In the genomic region with DNA sequence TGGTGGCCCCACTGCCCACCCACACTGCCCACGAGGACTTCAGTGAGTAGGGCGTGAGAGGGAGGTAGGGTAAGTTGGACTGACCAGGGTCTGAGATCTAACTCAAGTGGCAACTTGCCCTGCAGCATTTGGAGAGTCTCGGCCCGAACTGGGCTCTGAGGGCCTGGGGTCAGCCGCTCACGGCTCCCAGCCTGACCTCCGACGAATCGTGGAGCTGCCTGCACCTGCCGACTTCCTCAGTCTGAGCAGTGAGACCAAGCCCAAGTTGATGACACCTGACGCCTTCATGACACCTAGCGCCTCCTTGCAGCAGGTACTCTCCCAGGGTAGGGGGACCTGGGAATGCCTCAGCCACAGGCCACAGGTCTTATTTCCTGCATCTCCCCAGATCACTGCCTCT, we compare ENCODE assay signal across 29 cellular contexts. TPM values are rescaled to one million over a fixed set of nuclear protein-coding genes. Genes with fewer than 3 reads are reported as not detected.
DNase-seq lines count a peak whose midpoint lies in the region; ATAC-seq, FAIRE-seq and TF ChIP-seq lines count a peak whose summit lies in the region.
"Had no signal": no experiment of that assay in that cellular context is flagged by ENCODE, and none has a peak within 500 bp of the region (broad histone marks: within the 10 kb centered on the region; RNA-seq: fewer than 3 reads in every experiment).

No MANE protein-coding gene starts in this region.

- POLR2A ChIA-PET in K562 (lab: Yijun Ruan, JAX) (interaction anchor here (1.5 kb wide), 1 partner anchor 73 kb away, joined by 3 read pairs; a partner anchor contains a TSS), RWPE1 (lab: Yijun Ruan, JAX; ENCODE audit: low non-redundant PET) (no interaction called here)

- in situ Hi-C loops in K562 (cut with MboI): no loop called here

- TF ChIP-seq CTCF in left ventricle myocardium inferior (IDR thresholded peaks at IDR 0.05; ENCODE audit: borderline replicate concordance) (no peak), K562 (IDR thresholded peaks at IDR 0.05 in 2 of 3, conservative IDR thresholded peaks at IDR 0.05 in 1 of 3; ENCODE audit: insufficient read depth in 2 of 3, low read depth in 1 of 3, low read length in 3 of 3) (no peak), psoas muscle (IDR thresholded peaks at IDR 0.05) (no peak), RWPE1 (conservative IDR thresholded peaks at IDR 0.05; ENCODE audit: low read depth) (no peak)

- TF ChIP-seq RAD21 in K562 (CRISPR knock-in tag; conservative IDR thresholded peaks at IDR 0.05 in 1 of 2, IDR thresholded peaks at IDR 0.05 in 1 of 2): no peak

- H3K36me3 ChIP-seq in left ventricle myocardium inferior (peaks cover 89% of the 10 kb centered on the region), K562 (ENCODE audit: control insufficient read depth, insufficient read depth, low read length) (peaks cover 99% of the 10 kb centered on the region; the same call in 2 of the 3 replicates), psoas muscle (ENCODE audit: insufficient read depth in 1 of 2, low read depth in 1 of 2) (peaks cover 6 to 81% of the 10 kb centered on the region in 2 donors), skeletal muscle tissue (ENCODE audit: control insufficient read depth in 3 of 3, insufficient read depth in 3 of 3, low read length in 3 of 3) (peaks cover 77 to 85% (median 81%) of the 10 kb centered on the region in 3 donors)

- peaks cover 26% of the 10 kb centered on the region for H4K20me1 ChIP-seq in K562 (replicated peaks; ENCODE audit: control insufficient read depth, insufficient read depth, low read length)

- ATAC-seq in right cardiac atrium (no peak), K562 (no peak), psoas muscle (no peak)
- ATAC-seq: CD8-positive, alpha-beta T cell; GM12878 had no signal

- WGBS in right cardiac atrium: 91% methylated on average over 12 of the region's 12 CpGs
- 97% methylated on average over 12 of the region's 12 CpGs for WGBS in K562 (ENCODE audit: insufficient coverage, low coverage, missing lambda C conversion rate)
- 91 to 93% (median 91%) methylated on average over 12 of the region's 12 CpGs for WGBS in psoas muscle, 3 donors

- CTCF ChIA-PET in K562 (lab: Yijun Ruan, JAX; ENCODE audit: low intra/inter-chr PET ratio) (no interaction called here), RWPE1 (lab: Yijun Ruan, JAX) (interaction anchor here (1.4 kb wide), 1 partner anchor 49 kb away, joined by 3 read pairs; no protein-coding TSS in a partner anchor)

- no peak overlapping the region for H2AFZ ChIP-seq in K562 (ENCODE audit: low read depth, low read length)

- no peaks in the 10 kb centered on the region for H3K9me1 ChIP-seq in K562 (ENCODE audit: control insufficient read depth, insufficient read depth, low read length)

- H3K27me3 ChIP-seq in right cardiac atrium (ENCODE audit: control insufficient read depth, insufficient read depth) (no peaks in the 10 kb centered on the region), left ventricle myocardium inferior (ENCODE audit: low read depth) (no peaks in the 10 kb centered on the region), K562 (ENCODE audit: control insufficient read depth in 2 of 2, insufficient read depth in 2 of 2, low read length in 2 of 2) (no peaks in the 10 kb centered on the region), psoas muscle (ENCODE audit: insufficient read depth in 3 of 3, low read length in 2 of 3) (no peaks in the 10 kb centered on the region), skeletal muscle tissue (ENCODE audit: control insufficient read depth in 3 of 3, insufficient read depth in 3 of 3, low read length in 3 of 3) (no peaks in the 10 kb centered on the region)
- H3K27me3 ChIP-seq: BLaER1 treated with 17β-estradiol and CSF1 and Interleukin-3, amounts not matched to agents 10 nM and 100 nM had no signal

- no peak for TF ChIP-seq POLR2A in K562 (conservative IDR thresholded peaks at IDR 0.05)

- intact Hi-C loops in right cardiac atrium (cut with DNase I): no loop called here
- intact Hi-C loops in left ventricle myocardium inferior (cut with micrococcal nuclease): no loop called here
- intact Hi-C loops in K562 (cut with micrococcal nuclease): no loop called here
- intact Hi-C loops in psoas muscle (cut with DNase I): no loop called here
- intact Hi-C loops in cardiac septum (cut with DNase I): no loop called here

- no peak overlapping the region for H3K4me2 ChIP-seq in K562 (ENCODE audit: insufficient read depth, low read length)
- H3K4me2 ChIP-seq: BLaER1 treated with 17β-estradiol and CSF1 and Interleukin-3, amounts not matched to agents 10 nM and 100 nM had no signal

- DNase-seq in right cardiac atrium (peak in 2 of 3 donors; percentile 20 to 32), left ventricle myocardium inferior (no peak), K562 (ENCODE audit: extremely low read depth in 1 of 4, low spot score in 3 of 4) (no peak), psoas muscle (no peak), cardiac septum (ENCODE audit: low spot score) (no peak), RWPE1 (ENCODE audit: low spot score) (no peak), urothelium cell line (ENCODE audit: low spot score) (no peak)
- DNase-seq: 8988T; ACHN; AML-193; CD4-positive, alpha-beta T cell; CD8-positive, alpha-beta T cell; COR-L47; DMS 273 treated with DMSO at 0.1 percent for 48 hours; DMS153; DMS53; DMS79; DND-41; EL; GDM1 had no signal

- H3K9ac ChIP-seq in K562 (ENCODE audit: insufficient read depth in 1 of 2, low read depth in 2 of 2, low read length in 2 of 2) (no peak overlapping the region), skeletal muscle tissue (ENCODE audit: low read depth in 1 of 3, low read length in 3 of 3) (peak overlapping the region in 1 of 3 donors; percentile 87)
- H3K9ac ChIP-seq: BLaER1 treated with 17β-estradiol and CSF1 and Interleukin-3, amounts not matched to agents 10 nM and 100 nM had no signal

- TF ChIP-seq EP300 in K562 (IDR thresholded peaks at IDR 0.05; ENCODE audit: low read length): no peak

- no peak overlapping the region for H3K27ac ChIP-seq in right cardiac atrium (ENCODE audit: low read length)
- no peak overlapping the region for H3K27ac ChIP-seq in left ventricle myocardium inferior (replicated peaks)
- H3K27ac ChIP-seq in K562 (ENCODE audit: extremely low read depth, low read depth, low read length): no peak overlapping the region
- peak overlapping the region; percentile 93 for H3K27ac ChIP-seq in psoas muscle
- H3K27ac ChIP-seq in skeletal muscle tissue (ENCODE audit: low read depth, low read length): peak overlapping the region; percentile 99
- no peak overlapping the region for H3K27ac ChIP-seq in RWPE1
- H3K27ac ChIP-seq: BLaER1 treated with 17β-estradiol and CSF1 and Interleukin-3, amounts not matched to agents 10 nM and 100 nM; C4-2B had no signal

- H3K4me1 ChIP-seq in right cardiac atrium (ENCODE audit: control insufficient read depth, insufficient read depth, low read length) (peaks cover 4% of the 10 kb centered on the region), left ventricle myocardium inferior (peaks cover 69% of the 10 kb centered on the region), K562 (replicated peaks in 1 of 2; ENCODE audit: control insufficient read depth in 2 of 2, insufficient read depth in 2 of 2, low read length in 2 of 2) (peaks cover 10 to 24% of the 10 kb centered on the region in 2 experiments; a peak in 4 of 5 replicates), psoas muscle (peaks cover 63% of the 10 kb centered on the region), skeletal muscle tissue (ENCODE audit: control insufficient read depth in 3 of 3, insufficient read depth in 3 of 3, low read length in 3 of 3) (peaks cover 63 to 74% (median 66%) of the 10 kb centered on the region in 3 donors)

- H3K4me3 ChIP-seq in right cardiac atrium (ENCODE audit: low read length) (no peak overlapping the region), left ventricle myocardium inferior (no peak overlapping the region), K562 (no peak overlapping the region), psoas muscle (no peak overlapping the region), skeletal muscle tissue (ENCODE audit: low read length in 3 of 3) (no peak overlapping the region)
- H3K4me3 ChIP-seq: BLaER1 treated with 17β-estradiol and CSF1 and Interleukin-3, amounts not matched to agents 10 nM and 100 nM; GM12878 had no signal

- H3K9me3 ChIP-seq in right cardiac atrium (ENCODE audit: control insufficient read depth, low read length) (no peaks in the 10 kb centered on the region), left ventricle myocardium inferior (replicated peaks) (no peaks in the 10 kb centered on the region), K562 (replicated peaks; ENCODE audit: control insufficient read depth, insufficient read depth, low read depth, low read length) (no peaks in the 10 kb centered on the region), psoas muscle (no peaks in the 10 kb centered on the region), skeletal muscle tissue (ENCODE audit: control insufficient read depth in 3 of 3, low read length in 3 of 3) (no peaks in the 10 kb centered on the region)
- H3K9me3 ChIP-seq: BLaER1 treated with 17β-estradiol and CSF1 and Interleukin-3, amounts not matched to agents 10 nM and 100 nM had no signal

- peaks cover 24% of the 10 kb centered on the region for H3K79me2 ChIP-seq in K562 (ENCODE audit: control insufficient read depth, insufficient read depth, low read length)

- no peak for FAIRE-seq in K562 (lab: Jason Lieb, UNC)
- FAIRE-seq in urothelium cell line (lab: Jason Lieb, UNC): no peak
- FAIRE-seq: A204.1, GM12878, GM12892, GM18507 had no signal

- BruUV-seq in K562 (replicated peaks; lab: Mats Ljungman, UMichigan): no TSS peak

RNA-seq across cellular contexts. Expression of a gene that starts 5.2 kb away (rescaled TPM):
- total RNA-seq in right cardiac atrium (under 1 TPM in 1 of 4 donors, not detected in 3; 0.53 TPM), left ventricle myocardium inferior (0.49 TPM), K562 (2014; rRNA removed) (0.45 and 0.59 TPM in 2 replicates), K562 (2014; rRNA removed; fragmentation: Illumina TruSeq; extraction: Trizol) (not detected in 2 replicates), K562 (2015; rRNA removed; fragmentation: Illumina TruSeq; extraction: Trizol) (not detected in 2 replicates), K562 (2021) (0.47 and 0.86 TPM in 2 replicates), psoas muscle (1 to 10 TPM in 1 of 4 donors, under 1 TPM in 1, not detected in 2; 0.77 to 1.1 TPM), skeletal muscle tissue (1.0 TPM), cardiac septum (2.1 TPM)
- polyA plus RNA-seq in right cardiac atrium (0.41 TPM), K562 (2011; rRNA removed) (0.22 TPM in 1 of 2 replicates, not detected in the other), K562 (2014; fragmentation: Illumina TruSeq; extraction: Trizol) (0.47 TPM in 1 of 2 replicates, not detected in the other), K562 (2014; fragmentation: Nextera tagmentation; extraction: Ambion mirVana) (not detected), K562 (2014; rRNA removed) (0.43 and 0.64 TPM in 2 replicates), psoas muscle (under 1 TPM; 0.23 to 0.38 (median 0.37) TPM)
- total RNA-seq in K562 (2011; cell fraction: chromatin; rRNA removed; ENCODE audit: low replicate concordance): 0.60 TPM in 1 of 2 replicates, not detected in the other
- 0.83 and 1.6 TPM in 2 replicates for total RNA-seq in K562 (2011; cell fraction: nucleolus; rRNA removed)
- 1.3 and 1.8 TPM in 2 replicates for total RNA-seq in K562 (2011; cell fraction: nucleoplasm; rRNA removed)
- polyA plus RNA-seq in K562 (2011; cell fraction: cytosol; rRNA removed): 0.75 and 1.9 TPM in 2 replicates
- polyA plus RNA-seq in K562 (2011; cell fraction: nucleus; rRNA removed): 3.1 and 4.8 TPM in 2 replicates
- 0.20 and 2.4 TPM in 2 replicates for polyA plus RNA-seq in K562 (2012)
- polyA minus RNA-seq in K562 (2011; rRNA and poly(A)+ RNA removed): not detected in 2 replicates
- polyA minus RNA-seq in K562 (2011; cell fraction: cytosol; rRNA and poly(A)+ RNA removed): not detected in 2 replicates
- polyA minus RNA-seq in K562 (2011; cell fraction: nucleus; rRNA and poly(A)+ RNA removed): not detected in 2 replicates
- total RNA-seq: Daoy, G401 had no signal

RNA-seq across cellular contexts. Expression of a gene that starts 6.6 kb away (rescaled TPM):
- total RNA-seq in right cardiac atrium (10 to 100 TPM; 29.7 to 35.6 (median 31.9) TPM), left ventricle myocardium inferior (33.2 TPM), K562 (2014; rRNA removed) (84.6 and 102 TPM in 2 replicates), K562 (2014; rRNA removed; fragmentation: Illumina TruSeq; extraction: Trizol) (59.5 and 74.0 TPM in 2 replicates), K562 (2015; rRNA removed; fragmentation: Illumina TruSeq; extraction: Trizol) (68.9 and 71.2 TPM in 2 replicates), K562 (2021) (111 and 131 TPM in 2 replicates), psoas muscle (10 to 100 TPM; 33.8 to 52.1 (median 42.1) TPM), skeletal muscle tissue (66.3 TPM), cardiac septum (43.8 TPM)
- polyA plus RNA-seq in right cardiac atrium (21.7 TPM), K562 (2011; rRNA removed) (63.0 and 84.1 TPM in 2 replicates), K562 (2014; fragmentation: Illumina TruSeq; extraction: Trizol) (106 and 113 TPM in 2 replicates), K562 (2014; fragmentation: Nextera tagmentation; extraction: Ambion mirVana) (1 to 10 TPM; 1.1 to 2.7 TPM), K562 (2014; rRNA removed) (72.2 and 91.1 TPM in 2 replicates), psoas muscle (10 to 100 TPM; 21.1 to 32.2 (median 23.8) TPM)
- 174 and 524 TPM in 2 replicates for total RNA-seq in K562 (2011; cell fraction: chromatin; rRNA removed; ENCODE audit: low replicate concordance)
- 286 and 293 TPM in 2 replicates for total RNA-seq in K562 (2011; cell fraction: nucleolus; rRNA removed)
- 178 and 194 TPM in 2 replicates for total RNA-seq in K562 (2011; cell fraction: nucleoplasm; rRNA removed)
- polyA plus RNA-seq in K562 (2011; cell fraction: cytosol; rRNA removed): 87.9 and 129 TPM in 2 replicates
- 408 and 453 TPM in 2 replicates for polyA plus RNA-seq in K562 (2011; cell fraction: nucleus; rRNA removed)
- 75.2 and 111 TPM in 2 replicates for polyA plus RNA-seq in K562 (2012)
- 56.9 and 154 TPM in 2 replicates for polyA minus RNA-seq in K562 (2011; rRNA and poly(A)+ RNA removed)
- polyA minus RNA-seq in K562 (2011; cell fraction: cytosol; rRNA and poly(A)+ RNA removed): 115 and 124 TPM in 2 replicates
- 72.2 and 91.3 TPM in 2 replicates for polyA minus RNA-seq in K562 (2011; cell fraction: nucleus; rRNA and poly(A)+ RNA removed)

RNA-seq across cellular contexts. Expression of a gene that starts 13.6 kb away (rescaled TPM):
- total RNA-seq in right cardiac atrium: 10 to 100 TPM; 23.8 to 31.1 (median 27.0) TPM
- 26.8 TPM for polyA plus RNA-seq in right cardiac atrium
- 19.5 TPM for total RNA-seq in left ventricle myocardium inferior
- 20.7 and 55.9 TPM in 2 replicates for total RNA-seq in K562 (2011; cell fraction: chromatin; rRNA removed; ENCODE audit: low replicate concordance)
- 27.2 and 30.7 TPM in 2 replicates for total RNA-seq in K562 (2011; cell fraction: nucleolus; rRNA removed)
- 23.5 and 24.8 TPM in 2 replicates for total RNA-seq in K562 (2011; cell fraction: nucleoplasm; rRNA removed)
- total RNA-seq in K562 (2014; rRNA removed): 6.7 and 6.9 TPM in 2 replicates
- 3.7 and 4.6 TPM in 2 replicates for total RNA-seq in K562 (2014; rRNA removed; fragmentation: Illumina TruSeq; extraction: Trizol)
- 7.7 and 9.4 TPM in 2 replicates for total RNA-seq in K562 (2015; rRNA removed; fragmentation: Illumina TruSeq; extraction: Trizol)
- 17.1 and 20.9 TPM in 2 replicates for total RNA-seq in K562 (2021)
- 15.7 and 18.9 TPM in 2 replicates for polyA plus RNA-seq in K562 (2011; rRNA removed)
- polyA plus RNA-seq in K562 (2011; cell fraction: cytosol; rRNA removed): 24.6 and 37.2 TPM in 2 replicates
- 21.2 and 32.6 TPM in 2 replicates for polyA plus RNA-seq in K562 (2011; cell fraction: nucleus; rRNA removed)
- polyA plus RNA-seq in K562 (2012): 15.2 and 29.4 TPM in 2 replicates
- 11.8 and 15.4 TPM in 2 replicates for polyA plus RNA-seq in K562 (2014; fragmentation: Illumina TruSeq; extraction: Trizol)
- 1 to 10 TPM in 1 of 2 experiments, under 1 TPM in 1; 0.96 to 1.0 TPM for polyA plus RNA-seq in K562 (2014; fragmentation: Nextera tagmentation; extraction: Ambion mirVana)
- polyA plus RNA-seq in K562 (2014; rRNA removed): 10.7 and 12.1 TPM in 2 replicates
- 13.8 and 19.3 TPM in 2 replicates for polyA minus RNA-seq in K562 (2011; rRNA and poly(A)+ RNA removed)
- 15.1 and 16.6 TPM in 2 replicates for polyA minus RNA-seq in K562 (2011; cell fraction: cytosol; rRNA and poly(A)+ RNA removed)
- polyA minus RNA-seq in K562 (2011; cell fraction: nucleus; rRNA and poly(A)+ RNA removed): 11.6 and 11.7 TPM in 2 replicates
- total RNA-seq in psoas muscle: 10 to 100 TPM; 11.3 to 18.8 (median 16.4) TPM
- 10 to 100 TPM in 2 of 3 donors, 1 to 10 TPM in 1; 9.6 to 16.9 (median 11.0) TPM for polyA plus RNA-seq in psoas muscle
- total RNA-seq in skeletal muscle tissue: 9.9 TPM
- total RNA-seq in cardiac septum: 22.6 TPM

RNA-seq across cellular contexts. Expression of a gene that starts 32.0 kb away (rescaled TPM):
- total RNA-seq in right cardiac atrium: 10 to 100 TPM; 24.3 to 29.0 (median 27.4) TPM
- 26.7 TPM for polyA plus RNA-seq in right cardiac atrium
- total RNA-seq in left ventricle myocardium inferior: 20.2 TPM
- total RNA-seq in K562 (2011; cell fraction: chromatin; rRNA removed; ENCODE audit: low replicate concordance): 148 and 303 TPM in 2 replicates
- total RNA-seq in K562 (2011; cell fraction: nucleolus; rRNA removed): 234 and 236 TPM in 2 replicates
- 115 and 154 TPM in 2 replicates for total RNA-seq in K562 (2011; cell fraction: nucleoplasm; rRNA removed)
- 67.1 and 73.7 TPM in 2 replicates for total RNA-seq in K562 (2014; rRNA removed)
- 15.1 and 20.1 TPM in 2 replicates for total RNA-seq in K562 (2014; rRNA removed; fragmentation: Illumina TruSeq; extraction: Trizol)
- 37.7 and 39.7 TPM in 2 replicates for total RNA-seq in K562 (2015; rRNA removed; fragmentation: Illumina TruSeq; extraction: Trizol)
- 62.9 and 65.7 TPM in 2 replicates for total RNA-seq in K562 (2021)
- polyA plus RNA-seq in K562 (2011; rRNA removed): 44.1 and 57.0 TPM in 2 replicates
- polyA plus RNA-seq in K562 (2011; cell fraction: cytosol; rRNA removed): 50.3 and 77.4 TPM in 2 replicates
- polyA plus RNA-seq in K562 (2011; cell fraction: nucleus; rRNA removed): 431 and 574 TPM in 2 replicates
- polyA plus RNA-seq in K562 (2012): 56.5 and 66.4 TPM in 2 replicates
- polyA plus RNA-seq in K562 (2014; fragmentation: Illumina TruSeq; extraction: Trizol): 55.2 and 57.7 TPM in 2 replicates
- 1 to 10 TPM; 3.6 to 8.3 TPM for polyA plus RNA-seq in K562 (2014; fragmentation: Nextera tagmentation; extraction: Ambion mirVana)
- 89.1 and 94.2 TPM in 2 replicates for polyA plus RNA-seq in K562 (2014; rRNA removed)
- polyA minus RNA-seq in K562 (2011; rRNA and poly(A)+ RNA removed): 22.1 and 23.9 TPM in 2 replicates
- 24.4 and 24.6 TPM in 2 replicates for polyA minus RNA-seq in K562 (2011; cell fraction: cytosol; rRNA and poly(A)+ RNA removed)
- polyA minus RNA-seq in K562 (2011; cell fraction: nucleus; rRNA and poly(A)+ RNA removed): 66.0 and 75.9 TPM in 2 replicates
- 10 to 100 TPM; 17.2 to 26.4 (median 19.2) TPM for total RNA-seq in psoas muscle
- polyA plus RNA-seq in psoas muscle: 10 to 100 TPM; 13.8 to 19.9 (median 19.9) TPM
- total RNA-seq in skeletal muscle tissue: 14.6 TPM
- 27.9 TPM for total RNA-seq in cardiac septum

RNA-seq across cellular contexts. Expression of a gene that starts 32.7 kb away (rescaled TPM):
- total RNA-seq in right cardiac atrium (10 to 100 TPM; 66.6 to 80.7 (median 68.2) TPM), left ventricle myocardium inferior (73.6 TPM), K562 (2014; rRNA removed) (118 and 124 TPM in 2 replicates), K562 (2014; rRNA removed; fragmentation: Illumina TruSeq; extraction: Trizol) (106 and 111 TPM in 2 replicates), K562 (2015; rRNA removed; fragmentation: Illumina TruSeq; extraction: Trizol) (129 and 147 TPM in 2 replicates), K562 (2021) (141 and 146 TPM in 2 replicates), psoas muscle (100 to 1,000 TPM in 2 of 4 donors, 10 to 100 TPM in 2; 77.4 to 104 (median 96.8) TPM), skeletal muscle tissue (94.5 TPM), cardiac septum (87.1 TPM)
- polyA plus RNA-seq in right cardiac atrium (125 TPM), K562 (2011; rRNA removed) (125 and 181 TPM in 2 replicates), K562 (2014; fragmentation: Illumina TruSeq; extraction: Trizol) (199 and 236 TPM in 2 replicates), K562 (2014; fragmentation: Nextera tagmentation; extraction: Ambion mirVana) (100 to 1,000 TPM; 244 to 246 TPM), K562 (2014; rRNA removed) (183 and 248 TPM in 2 replicates), psoas muscle (100 to 1,000 TPM; 129 to 170 (median 134) TPM)
- total RNA-seq in K562 (2011; cell fraction: chromatin; rRNA removed; ENCODE audit: low replicate concordance): 64.0 and 124 TPM in 2 replicates
- total RNA-seq in K562 (2011; cell fraction: nucleolus; rRNA removed): 96.3 and 98.1 TPM in 2 replicates
- 87.5 and 97.2 TPM in 2 replicates for total RNA-seq in K562 (2011; cell fraction: nucleoplasm; rRNA removed)
- polyA plus RNA-seq in K562 (2011; cell fraction: cytosol; rRNA removed): 221 and 371 TPM in 2 replicates
- polyA plus RNA-seq in K562 (2011; cell fraction: nucleus; rRNA removed): 195 and 197 TPM in 2 replicates
- 129 and 256 TPM in 2 replicates for polyA plus RNA-seq in K562 (2012)
- 180 and 188 TPM in 2 replicates for polyA minus RNA-seq in K562 (2011; rRNA and poly(A)+ RNA removed)
- polyA minus RNA-seq in K562 (2011; cell fraction: cytosol; rRNA and poly(A)+ RNA removed): 133 and 184 TPM in 2 replicates
- 39.2 and 62.3 TPM in 2 replicates for polyA minus RNA-seq in K562 (2011; cell fraction: nucleus; rRNA and poly(A)+ RNA removed)

Comparison
In these comparisons a context has a peak if more than half of its experiments do, and no peak if none do; other contexts are left out.
1. DNase-seq: peak in right cardiac atrium (2 of 3); none in left ventricle myocardium inferior (single experiment), K562 (0 of 4), psoas muscle (0 of 2), cardiac septum (single experiment), RWPE1 (single experiment) and urothelium cell line (single experiment).
2. H3K27ac ChIP-seq: peak in psoas muscle (single experiment) and skeletal muscle tissue (single experiment); none in right cardiac atrium (single experiment), left ventricle myocardium inferior (single experiment), K562 (single experiment) and RWPE1 (single experiment).